18 cellular contexts compared by ENCODE assay signal in the genomic region with DNA sequence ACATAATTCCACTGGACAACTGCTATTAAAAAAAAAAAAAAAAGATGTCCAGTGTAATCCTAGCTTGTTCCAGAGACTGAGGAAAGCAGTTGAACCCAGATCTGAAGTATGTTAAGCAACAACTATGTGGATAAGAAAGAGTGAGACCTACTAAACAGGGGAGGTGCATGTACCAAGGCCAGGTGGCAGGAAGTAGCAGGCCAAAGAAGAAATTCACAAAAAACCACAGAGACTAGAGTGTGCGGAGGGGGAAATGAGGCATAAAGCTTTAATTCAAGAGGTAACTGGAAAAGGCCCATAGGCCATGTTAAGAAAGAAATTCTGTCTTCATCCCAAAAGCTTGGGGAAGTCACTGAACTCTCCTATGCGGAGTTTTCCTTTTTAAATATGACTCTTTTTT.
DNase-seq lines count a peak whose midpoint lies in the region; ATAC-seq and TF ChIP-seq lines count a peak whose summit lies in the region.
"Had no signal": no experiment of that assay in that cellular context is flagged by ENCODE, and none has a peak within 500 bp of the region (broad histone marks: within the 10 kb centered on the region; RNA-seq: fewer than 3 reads in every experiment).

No MANE protein-coding gene starts in this region.

- H3K27ac Mint-ChIP-seq in nephron progenitor cell = peak overlapping the region; percentile 7
- H3K27ac Mint-ChIP-seq: activated CD8-positive, alpha-beta memory T cell treated with anti-CD3 and anti-CD28 coated beads, Interleukin-2, amount 10 ng/mL, durations not matched to agents 7 days and 5 days; neural progenitor cell; stimulated activated naive B cell treated with anti-CD40 and anti-IgM and Interleukin-4, amounts not matched to agents 10 μg/mL and 1 μg/mL and 100 μg/mL, for 72 hours had no signal

- no peaks in the 10 kb centered on the region for H3K27me3 Mint-ChIP-seq in nephron progenitor cell (ENCODE audit: low read depth, poor library complexity)
- H3K27me3 Mint-ChIP-seq: activated CD8-positive, alpha-beta memory T cell treated with anti-CD3 and anti-CD28 coated beads, Interleukin-2, amount 10 ng/mL, durations not matched to agents 7 days and 5 days; stimulated activated naive B cell treated with anti-CD40 and anti-IgM and Interleukin-4, amounts not matched to agents 10 μg/mL and 1 μg/mL and 100 μg/mL, for 72 hours had no signal

- no peaks in the 10 kb centered on the region for H3K36me3 Mint-ChIP-seq in nephron progenitor cell (ENCODE audit: low read depth)
- H3K36me3 Mint-ChIP-seq: activated CD8-positive, alpha-beta memory T cell treated with anti-CD3 and anti-CD28 coated beads, Interleukin-2, amount 10 ng/mL, durations not matched to agents 7 days and 5 days; neural progenitor cell; stimulated activated naive B cell treated with anti-CD40 and anti-IgM and Interleukin-4, amounts not matched to agents 10 μg/mL and 1 μg/mL and 100 μg/mL, for 72 hours had no signal

- ATAC-seq in GM19023 (IDR thresholded peaks at IDR 0.05; ENCODE audit: unreplicated experiment) (peak; percentile 66), HG02759 (IDR thresholded peaks at IDR 0.05; ENCODE audit: unreplicated experiment) (peak; percentile 59), HG03460 (IDR thresholded peaks at IDR 0.05; ENCODE audit: unreplicated experiment) (peak; percentile 75)
- ATAC-seq: activated CD8-positive, alpha-beta memory T cell treated with anti-CD3 and anti-CD28 coated beads, Interleukin-2, amount 10 ng/mL, durations not matched to agents 7 days and 5 days; left lobe of liver had no signal

- CTCF ChIA-PET in GM10248 (lab: Yijun Ruan, JAX) = no interaction called here

- H3K4me1 Mint-ChIP-seq in nephron progenitor cell = no peaks in the 10 kb centered on the region
- H3K4me1 Mint-ChIP-seq: activated CD8-positive, alpha-beta memory T cell treated with anti-CD3 and anti-CD28 coated beads, Interleukin-2, amount 10 ng/mL, durations not matched to agents 7 days and 5 days; neural progenitor cell had no signal

- POLR2A ChIA-PET in GM10248 (lab: Yijun Ruan, JAX) = no interaction called here

- no peaks in the 10 kb centered on the region for H3K9me3 Mint-ChIP-seq in nephron progenitor cell
- H3K9me3 Mint-ChIP-seq: neural progenitor cell; stimulated activated naive B cell treated with anti-CD40 and anti-IgM and Interleukin-4, amounts not matched to agents 10 μg/mL and 1 μg/mL and 100 μg/mL, for 72 hours had no signal

- DNase-seq in nephron progenitor cell = no peak
- DNase-seq in GM03348 (ENCODE audit: low spot score) = no peak
- DNase-seq in dedifferentiated amniotic fluid mesenchymal stem cell (ENCODE audit: extremely low spot score) = no peak
- no peak for DNase-seq in GM10248 (ENCODE audit: extremely low spot score)
- DNase-seq: activated CD8-positive, alpha-beta memory T cell treated with anti-CD3 and anti-CD28 coated beads, Interleukin-2, amount 10 ng/mL, durations not matched to agents 7 days and 5 days; Caco-2; caudate nucleus; NCI-H1417; NCI-H2171; NCI-H748 treated with DMSO at 0.1 percent for 48 hours; Peyer's patch; stimulated activated naive B cell treated with anti-CD40 and anti-IgM and Interleukin-4, amounts not matched to agents 10 μg/mL and 1 μg/mL and 100 μg/mL, for 72 hours; T1000 had no signal

- TF ChIP-seq CTCF in nephron progenitor cell (IDR thresholded peaks at IDR 0.05) (no peak), GM10248 (IDR thresholded peaks at IDR 0.05; ENCODE audit: control extremely low read depth, extremely low read depth, low read depth, missing control alignments) (no peak)

- no peak overlapping the region for H3K4me3 Mint-ChIP-seq in nephron progenitor cell
- H3K4me3 Mint-ChIP-seq: activated CD8-positive, alpha-beta memory T cell treated with anti-CD3 and anti-CD28 coated beads, Interleukin-2, amount 10 ng/mL, durations not matched to agents 7 days and 5 days; neural progenitor cell; stimulated activated naive B cell treated with anti-CD40 and anti-IgM and Interleukin-4, amounts not matched to agents 10 μg/mL and 1 μg/mL and 100 μg/mL, for 72 hours had no signal
